Comparison of ENCODE assay signal across 8 cellular contexts in the genomic region with DNA sequence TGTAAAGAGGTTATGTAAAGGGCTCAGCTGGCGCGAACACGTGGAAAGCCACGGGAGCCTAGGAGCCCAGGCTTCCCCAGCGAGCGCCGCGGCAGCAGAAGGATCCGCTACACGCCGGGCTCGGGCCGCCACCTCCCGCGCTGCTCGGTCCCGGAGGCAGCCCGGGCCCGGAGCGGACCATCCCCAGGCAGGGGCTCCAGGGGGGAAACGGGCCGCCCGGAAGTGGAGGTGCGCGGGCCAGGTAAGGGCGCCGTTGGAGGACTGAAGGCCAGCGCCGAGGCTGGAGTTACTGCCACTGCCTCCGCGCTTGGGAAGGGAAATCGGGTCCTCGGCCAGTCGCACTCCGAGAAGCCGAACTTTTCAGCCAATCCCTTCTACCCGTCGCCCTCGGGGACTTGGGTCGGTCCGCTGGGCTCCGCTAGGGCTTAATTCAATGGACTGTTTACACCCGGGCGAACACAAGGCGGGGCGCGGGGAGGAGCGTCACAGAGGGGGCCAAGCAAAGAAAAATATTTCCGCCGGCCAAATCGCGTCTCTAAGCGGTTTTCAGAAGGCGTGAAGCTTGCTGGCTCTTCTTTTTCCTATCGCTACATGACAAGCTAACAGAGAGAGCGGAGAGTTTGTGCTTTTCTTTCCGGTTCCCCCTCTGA. TPM values are rescaled to one million over a fixed set of nuclear protein-coding genes. Genes with fewer than 3 reads are reported as not detected.
DNase-seq lines count a peak whose midpoint lies in the region; ATAC-seq, FAIRE-seq and TF ChIP-seq lines count a peak whose summit lies in the region.

No MANE protein-coding gene starts in this region.

- H3K27ac ChIP-seq in ovary (peak overlapping the region; percentile 98 to 100), thymus (ENCODE audit: low read depth) (peak overlapping the region; percentile 100)

- no peaks in the 10 kb centered on the region for H3K36me3 ChIP-seq in ovary
- H3K36me3 ChIP-seq in thymus (ENCODE audit: control insufficient read depth, insufficient read depth), result peaks cover 2% of the 10 kb centered on the region

- H3K27ac Mint-ChIP-seq in activated naive CD8-positive, alpha-beta T cell treated with anti-CD3 and anti-CD28 coated beads, Interleukin-2, amount 10 ng/mL, durations not matched to agents 7 days and 5 days, result peak overlapping the region; percentile 100

- H3K36me3 Mint-ChIP-seq in activated naive CD8-positive, alpha-beta T cell treated with anti-CD3 and anti-CD28 coated beads, Interleukin-2, amount 10 ng/mL, durations not matched to agents 7 days and 5 days, result peaks cover 8% of the 10 kb centered on the region

- POLR2A ChIA-PET in activated naive CD8-positive, alpha-beta T cell treated with anti-CD3 and anti-CD28 coated beads, Interleukin-2, amount 10 ng/mL, durations not matched to agents 7 days and 5 days (lab: Charles Lee), result interaction anchor here (0.9 to 1.6 kb wide), 7 partner anchors 9 to 1268 kb away, joined by 3 to 11 read pairs (median 3); a partner anchor contains a TSS

- FAIRE-seq in GM12891 (lab: Jason Lieb, UNC), result no peak

- WGBS in ovary, 3 donors, result 0 to 1% (median 0%) methylated on average over 43 to 57 of the region's 57 CpGs
- WGBS in thymus, result under 1% methylated on average over 57 of the region's 57 CpGs

- no peaks in the 10 kb centered on the region for H3K27me3 ChIP-seq in ovary
- H3K27me3 ChIP-seq in thymus (ENCODE audit: control insufficient read depth, insufficient read depth), result no peaks in the 10 kb centered on the region

- H3K4me1 ChIP-seq in ovary (ENCODE audit: insufficient read depth) (peaks cover 6% of the 10 kb centered on the region), thymus (ENCODE audit: control insufficient read depth, insufficient read depth, low read length) (peaks cover 23% of the 10 kb centered on the region)

- intact Hi-C loops in head of caudate nucleus (cut with DNase I) (no loop called here), ovary (cut with DNase I) (loop anchor here in 2 of 4 donors (5.0 to 10.0 kb wide), 3 partner anchors 205 to 777 kb away; a partner anchor contains a TSS)

- TF ChIP-seq EP300 in ovary (IDR thresholded peaks at IDR 0.05), result no peak

- DNase-seq in GM12891 (ENCODE audit: insufficient read length, low spot score), result peak; percentile 87
- DNase-seq in NCI-H128 (lab: John Stamatoyannopoulos, UW; ENCODE audit: unreplicated experiment), result peak; percentile 91
- peak; percentile 63 for DNase-seq in SKM-1 treated with dmso at 0.1 percent for 144 hours (lab: John Stamatoyannopoulos, UW; ENCODE audit: unreplicated experiment)
- DNase-seq in activated naive CD8-positive, alpha-beta T cell treated with anti-CD3 and anti-CD28 coated beads, Interleukin-2, amount 10 ng/mL, durations not matched to agents 7 days and 5 days, result peak; percentile 88
- DNase-seq in head of caudate nucleus, result peak; percentile 85 to 96 (median 92)
- DNase-seq in ovary, result peak; percentile 90 to 94 (median 91)

- no peaks in the 10 kb centered on the region for H3K27me3 Mint-ChIP-seq in activated naive CD8-positive, alpha-beta T cell treated with anti-CD3 and anti-CD28 coated beads, Interleukin-2, amount 10 ng/mL, durations not matched to agents 7 days and 5 days

- peaks cover 33% of the 10 kb centered on the region for H3K4me1 Mint-ChIP-seq in activated naive CD8-positive, alpha-beta T cell treated with anti-CD3 and anti-CD28 coated beads, Interleukin-2, amount 10 ng/mL, durations not matched to agents 7 days and 5 days

- H3K9me3 ChIP-seq in ovary, result no peaks in the 10 kb centered on the region
- no peaks in the 10 kb centered on the region for H3K9me3 ChIP-seq in thymus (ENCODE audit: control insufficient read depth)

- peak overlapping the region; percentile 83 for H3K4me3 ChIP-seq in ovary
- H3K4me3 ChIP-seq in thymus (ENCODE audit: low read length), result peak overlapping the region; percentile 79

- H3K4me3 Mint-ChIP-seq in activated naive CD8-positive, alpha-beta T cell treated with anti-CD3 and anti-CD28 coated beads, Interleukin-2, amount 10 ng/mL, durations not matched to agents 7 days and 5 days, result peak overlapping the region; percentile 93

- TF ChIP-seq POLR2A in GM12891 (IDR thresholded peaks at IDR 0.05; ENCODE audit: low read depth, low read length) (peak; percentile 81), ovary (IDR thresholded peaks at IDR 0.05) (peak; percentile 42)

- TF ChIP-seq CTCF in ovary (IDR thresholded peaks at IDR 0.05), result peak in 1 of 3 donors; percentile 54

- peak; percentile 69 for ATAC-seq in HG02763 (IDR thresholded peaks at IDR 0.05; ENCODE audit: unreplicated experiment)
- peak; percentile 81 for ATAC-seq in activated naive CD8-positive, alpha-beta T cell treated with anti-CD3 and anti-CD28 coated beads, Interleukin-2, amount 10 ng/mL, durations not matched to agents 7 days and 5 days (ENCODE audit: low read depth)

- no peaks in the 10 kb centered on the region for H3K9me3 Mint-ChIP-seq in activated naive CD8-positive, alpha-beta T cell treated with anti-CD3 and anti-CD28 coated beads, Interleukin-2, amount 10 ng/mL, durations not matched to agents 7 days and 5 days

TF ChIP-seq in GM12891, 5 proteins besides CTCF, POLR2A, EP300 and RAD21:
- no peak for TF ChIP-seq PAX5 (IDR thresholded peaks at IDR 0.05; ENCODE audit: insufficient read depth, low read length, severe bottlenecking)
- peak; percentile 58 for TF ChIP-seq TAF1 (IDR thresholded peaks at IDR 0.05; ENCODE audit: low read depth, low read length)
- TF ChIP-seq POLR2AphosphoS5 (IDR thresholded peaks at IDR 0.05; ENCODE audit: low read depth, low read length), result peak; percentile 54; the same call in 1 of the 2 replicates
- TF ChIP-seq POU2F2 (IDR thresholded peaks at IDR 0.05; ENCODE audit: low read depth, low read length), result no peak; the same call in none of the 2 replicates

RNA-seq across cellular contexts. Expression of a gene that starts 0.4 kb away (rescaled TPM):
- 5.3 TPM for polyA plus RNA-seq in GM12891 (2012; ENCODE audit: low read depth, missing spikeins)
- total RNA-seq in activated naive CD8-positive, alpha-beta T cell treated with anti-CD3 and anti-CD28 coated beads, Interleukin-2, amount 10 ng/mL, durations not matched to agents 7 days and 5 days, result 10 to 100 TPM; 17.0 to 18.6 TPM
- total RNA-seq in ovary, result 10 to 100 TPM; 10.2 to 20.2 (median 14.6) TPM
- polyA plus RNA-seq in ovary (1 to 10 TPM; 5.1 to 7.3 TPM), thymus (4.1 TPM)

Comparison
In these comparisons a context has a peak if more than half of its experiments do, and no peak if none do; other contexts are left out.
1. Peak in every context shown above with its lines: DNase-seq, ATAC-seq, H3K4me3 ChIP-seq and H3K27ac ChIP-seq.